ENCODE assay signal across 9 cellular contexts in the genomic region with DNA sequence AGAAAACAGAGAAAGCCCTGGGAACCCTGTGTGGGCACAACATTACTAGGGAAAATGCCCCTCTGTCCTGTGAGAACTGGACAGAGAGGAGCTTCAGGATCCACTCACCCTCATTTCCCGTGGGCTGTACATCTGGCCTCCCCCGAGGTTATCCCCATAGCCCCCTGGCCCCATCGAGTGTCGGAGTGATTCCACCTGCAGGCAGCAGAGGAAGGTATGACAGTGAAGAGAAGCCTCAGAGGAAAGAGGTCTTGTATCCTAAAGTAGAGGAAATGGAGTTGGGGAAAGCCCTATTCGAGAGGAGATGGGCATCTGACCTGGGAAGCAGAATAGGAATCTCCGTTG. TPM values are rescaled to one million over a fixed set of nuclear protein-coding genes. Genes with fewer than 3 reads are reported as not detected.
DNase-seq lines count a peak whose midpoint lies in the region; ATAC-seq and TF ChIP-seq lines count a peak whose summit lies in the region.
"Had no signal": no experiment of that assay in that cellular context is flagged by ENCODE, and none has a peak within 500 bp of the region (broad histone marks: within the 10 kb centered on the region; RNA-seq: fewer than 3 reads in every experiment).

No MANE protein-coding gene starts in this region.

- CTCF ChIA-PET in Caco-2 (lab: Charles Lee) = no interaction called here

- peaks cover 53% of the 10 kb centered on the region for H3K36me3 Mint-ChIP-seq in Caco-2 (ENCODE audit: insufficient read depth, unreplicated experiment)

- H3K27me3 ChIP-seq in Caco-2 (replicated peaks; ENCODE audit: control insufficient read depth, insufficient read depth, low read length) (no peaks in the 10 kb centered on the region), fibroblast of lung (ENCODE audit: control insufficient read depth, insufficient read depth, low read length) (no peaks in the 10 kb centered on the region), skeletal muscle tissue (ENCODE audit: control insufficient read depth in 3 of 3, insufficient read depth in 3 of 3, low read length in 3 of 3) (no peaks in the 10 kb centered on the region)

- peak overlapping the region; percentile 29 for H3K27ac Mint-ChIP-seq in Caco-2 (ENCODE audit: unreplicated experiment)

- no peaks in the 10 kb centered on the region for H3K9me3 Mint-ChIP-seq in Caco-2 (ENCODE audit: unreplicated experiment)

- H3K4me3 ChIP-seq in Caco-2 (ENCODE audit: low read depth, low read length) (no peak overlapping the region), SK-N-MC (no peak overlapping the region), fibroblast of lung (replicated peaks in 1 of 4; ENCODE audit: control extremely low read depth in 1 of 4, insufficient read depth in 1 of 4, low read depth in 3 of 4, low read length in 4 of 4) (no peak overlapping the region), skeletal muscle tissue (ENCODE audit: low read length in 3 of 3) (no peak overlapping the region)

- H3K9ac ChIP-seq in SK-N-MC (ENCODE audit: insufficient read length) (peak overlapping the region; percentile 20), fibroblast of lung (ENCODE audit: insufficient read depth, low read length) (no peak overlapping the region), skeletal muscle tissue (ENCODE audit: low read depth in 1 of 3, low read length in 3 of 3) (peak overlapping the region in 2 of 3 donors; percentile 45 to 53)

- H3K4me1 ChIP-seq in Caco-2 = peaks cover 27% of the 10 kb centered on the region
- H3K4me1 ChIP-seq in fibroblast of lung (ENCODE audit: control insufficient read depth, extremely low read depth, insufficient read depth, low read length) = peaks cover 6% of the 10 kb centered on the region
- H3K4me1 ChIP-seq in skeletal muscle tissue (ENCODE audit: control insufficient read depth in 3 of 3, insufficient read depth in 3 of 3, low read length in 3 of 3) = peaks cover 47 to 69% (median 63%) of the 10 kb centered on the region in 3 donors

- POLR2A ChIA-PET in Caco-2 (lab: Charles Lee) = interaction anchor here (2.1 kb wide), 1 partner anchor 9 kb away, joined by 7 read pairs; no protein-coding TSS in a partner anchor

- DNase-seq in Caco-2 = no peak
- DNase-seq in SK-N-MC (ENCODE audit: low read depth, low spot score) = no peak
- no peak for DNase-seq in fibroblast of lung (ENCODE audit: low read depth in 2 of 2)
- no peak for DNase-seq in DMS53 (lab: John Stamatoyannopoulos, UW)
- DNase-seq in germinal center (ENCODE audit: low spot score) = no peak
- DNase-seq: GDM1 had no signal

- peaks cover 20% of the 10 kb centered on the region for H3K79me2 ChIP-seq in fibroblast of lung (ENCODE audit: control insufficient read depth, insufficient read depth, low read length)

- intact Hi-C loops in Caco-2 (cut with micrococcal nuclease; ENCODE audit: unreplicated experiment) = no loop called here

- TF ChIP-seq CTCF in Caco-2 (IDR thresholded peaks at IDR 0.05; ENCODE audit: insufficient read depth in 1 of 2, low read depth in 1 of 2, low read length in 1 of 2, severe bottlenecking in 1 of 2, unreplicated experiment in 1 of 2) = no peak
- no peak for TF ChIP-seq CTCF in fibroblast of lung (conservative IDR thresholded peaks at IDR 0.05 in 1 of 2, IDR thresholded peaks at IDR 0.05 in 1 of 2; ENCODE audit: low read depth in 1 of 2, low read length in 2 of 2)

- H3K27ac ChIP-seq in SK-N-MC (peak overlapping the region; percentile 62), fibroblast of lung (ENCODE audit: insufficient read depth, low read length) (peak overlapping the region; percentile 57), skeletal muscle tissue (ENCODE audit: low read depth, low read length) (peak overlapping the region; percentile 73)

- no peak for ATAC-seq in GM21447 (IDR thresholded peaks at IDR 0.05; ENCODE audit: unreplicated experiment)
- no peak for ATAC-seq in HG02938 (IDR thresholded peaks at IDR 0.05; ENCODE audit: unreplicated experiment)

- H3K4me3 Mint-ChIP-seq in Caco-2 (ENCODE audit: unreplicated experiment) = no peak overlapping the region

- peaks cover 23% of the 10 kb centered on the region for H3K4me1 Mint-ChIP-seq in Caco-2 (ENCODE audit: low read depth, unreplicated experiment)

- H4K20me1 ChIP-seq in fibroblast of lung (ENCODE audit: control insufficient read depth, extremely low read depth, insufficient read depth, low read length) = no peaks in the 10 kb centered on the region

- H3K36me3 ChIP-seq in Caco-2 (ENCODE audit: control insufficient read depth, insufficient read depth, low read length) = peaks cover 2% of the 10 kb centered on the region; the same call in 1 of the 2 replicates
- H3K36me3 ChIP-seq in SK-N-MC (ENCODE audit: insufficient read depth, low read length) = peaks cover 36% of the 10 kb centered on the region
- peaks cover 12% of the 10 kb centered on the region for H3K36me3 ChIP-seq in fibroblast of lung (ENCODE audit: control insufficient read depth, insufficient read depth, low read length)
- H3K36me3 ChIP-seq in skeletal muscle tissue (ENCODE audit: control insufficient read depth in 3 of 3, insufficient read depth in 3 of 3, low read length in 3 of 3) = peaks cover 23 to 29% (median 26%) of the 10 kb centered on the region in 3 donors

- no peaks in the 10 kb centered on the region for H3K27me3 Mint-ChIP-seq in Caco-2 (ENCODE audit: insufficient read depth, unreplicated experiment)

- no peak overlapping the region for H2AFZ ChIP-seq in fibroblast of lung (ENCODE audit: low read length)

- no TSS peak for BruUV-seq in Caco-2 (replicated peaks; lab: Mats Ljungman, UMichigan)

- H3K4me2 ChIP-seq in fibroblast of lung (ENCODE audit: extremely low read depth, insufficient read depth, low read length) = no peak overlapping the region

- H3K9me3 ChIP-seq in Caco-2 (no peaks in the 10 kb centered on the region), SK-N-MC (ENCODE audit: low read depth, low read length) (no peaks in the 10 kb centered on the region), fibroblast of lung (ENCODE audit: control insufficient read depth, insufficient read depth, low read depth, low read length) (no peaks in the 10 kb centered on the region), skeletal muscle tissue (ENCODE audit: control insufficient read depth in 3 of 3, low read length in 3 of 3) (no peaks in the 10 kb centered on the region)

RNA-seq across cellular contexts. Expression of gene AGER, which starts 2.4 kb away (rescaled TPM):
- total RNA-seq in Caco-2 (2022) (8.3 and 10.3 TPM in 2 replicates), fibroblast of lung (0.26 and 0.50 TPM in 2 replicates), skeletal muscle tissue (0.52 TPM)
- 0.78 and 0.99 TPM in 2 replicates for polyA plus RNA-seq in fibroblast of lung
- polyA plus RNA-seq in fibroblast of lung (2012) = 1.7 and 2.2 TPM in 2 replicates
- polyA minus RNA-seq in fibroblast of lung (ENCODE audit: low replicate concordance) = 1.2 TPM in 1 of 2 replicates, not detected in the other

RNA-seq across cellular contexts. Expression of gene PBX2, which starts 3.5 kb away (rescaled TPM):
- total RNA-seq in Caco-2 (2022) (96.3 and 96.5 TPM in 2 replicates), fibroblast of lung (23.6 and 35.0 TPM in 2 replicates), skeletal muscle tissue (50.1 TPM)
- polyA plus RNA-seq in fibroblast of lung = 39.4 and 41.8 TPM in 2 replicates
- polyA plus RNA-seq in fibroblast of lung (2012) = 34.4 and 38.7 TPM in 2 replicates
- polyA minus RNA-seq in fibroblast of lung (ENCODE audit: low replicate concordance) = 37.3 and 40.1 TPM in 2 replicates

RNA-seq across cellular contexts. Expression of gene GPSM3, which starts 6.0 kb away (rescaled TPM):
- total RNA-seq in Caco-2 (2022) = 0.41 and 0.67 TPM in 2 replicates
- total RNA-seq in fibroblast of lung = 1.3 and 2.3 TPM in 2 replicates
- 3.9 and 7.0 TPM in 2 replicates for polyA plus RNA-seq in fibroblast of lung
- polyA plus RNA-seq in fibroblast of lung (2012) = 6.5 and 13.6 TPM in 2 replicates
- polyA minus RNA-seq in fibroblast of lung (ENCODE audit: low replicate concordance) = 3.8 and 11.9 TPM in 2 replicates
- total RNA-seq in skeletal muscle tissue = 1.6 TPM

RNA-seq across cellular contexts. Expression of gene RNF5, which starts 8.3 kb away (rescaled TPM):
- total RNA-seq in Caco-2 (2022) (64.7 and 70.7 TPM in 2 replicates), fibroblast of lung (22.1 and 23.9 TPM in 2 replicates), skeletal muscle tissue (57.9 TPM)
- 54.5 and 63.4 TPM in 2 replicates for polyA plus RNA-seq in fibroblast of lung
- polyA plus RNA-seq in fibroblast of lung (2012) = 42.2 and 45.8 TPM in 2 replicates
- polyA minus RNA-seq in fibroblast of lung (ENCODE audit: low replicate concordance) = 21.5 and 29.6 TPM in 2 replicates

RNA-seq across cellular contexts. Expression of gene AGPAT1, which starts 10.6 kb away (rescaled TPM):
- total RNA-seq in Caco-2 (2022) (60.4 and 61.9 TPM in 2 replicates), fibroblast of lung (15.9 and 22.1 TPM in 2 replicates), skeletal muscle tissue (8.4 TPM)
- polyA plus RNA-seq in fibroblast of lung = 79.0 and 92.1 TPM in 2 replicates
- polyA plus RNA-seq in fibroblast of lung (2012) = 87.4 and 90.5 TPM in 2 replicates
- polyA minus RNA-seq in fibroblast of lung (ENCODE audit: low replicate concordance) = 327 and 338 TPM in 2 replicates
